ENCODE assay signal across 17 cellular contexts in genomic region chr1:151584278-151584677, GRCh38. TPM values are rescaled to one million over a fixed set of nuclear protein-coding genes. Genes with fewer than 3 reads are reported as not detected.
DNase-seq lines count a peak whose midpoint lies in the region; ATAC-seq and TF ChIP-seq lines count a peak whose summit lies in the region.
"Had no signal": no experiment of that assay in that cellular context is flagged by ENCODE, and none has a peak within 500 bp of the region (broad histone marks: within the 10 kb centered on the region; RNA-seq: fewer than 3 reads in every experiment).

No MANE protein-coding gene starts in this region.

- H3K36me3 ChIP-seq in breast epithelium: no peaks in the 10 kb centered on the region

- intact Hi-C loops in breast epithelium (cut with DNase I; ENCODE audit: low total_unique reads) (loop anchor here (2.0 kb wide), 1 partner anchor 157 kb away; no protein-coding TSS in a partner anchor), left colon (cut with DNase I, micrococcal nuclease) (no loop called here)

- peak; percentile 39 for DNase-seq in HT-29 (ENCODE audit: low spot score)
- DNase-seq in breast epithelium (ENCODE audit: low spot score in 2 of 2): no peak
- DNase-seq in left colon: peak in 1 of 2 donors; percentile 39
- DNase-seq in epidermal melanocyte (ENCODE audit: insufficient read length, low spot score): no peak
- DNase-seq in activated naive CD4-positive, alpha-beta T cell treated with Interleukin-2 at 50 U/mL for 16 hours: no peak
- DNase-seq in chondrocyte (ENCODE audit: low spot score): no peak
- DNase-seq: activated naive CD4-positive, alpha-beta T cell treated with anti-CD3 and anti-CD28 coated beads for 36 hours; CD4-positive, CD25-positive, alpha-beta regulatory T cell; cortex of kidney; NCI-H1930; NCI-H446 treated with DMSO at 0.1 percent for 48 hours; spleen had no signal

- TF ChIP-seq CTCF in breast epithelium (IDR thresholded peaks at IDR 0.05) (no peak), chondrocyte (IDR thresholded peaks at IDR 0.05) (no peak)

- H3K27ac ChIP-seq in breast epithelium (peak overlapping the region; percentile 44 to 65), skin epidermis (peak overlapping the region in 19 of 21 experiments; percentile 11 to 80 (median 63))
- H3K27ac ChIP-seq: spleen had no signal

- no peak overlapping the region for H3K4me3 Mint-ChIP-seq in chondrocyte (ENCODE audit: unreplicated experiment)
- H3K4me3 Mint-ChIP-seq: activated naive CD4-positive, alpha-beta T cell treated with anti-CD3 and anti-CD28 coated beads for 36 hours; CD4-positive, CD25-positive, alpha-beta regulatory T cell; IgD-negative memory B cell; natural killer cell treated with Interleukin-12 subunit alpha and Interleukin-12 subunit beta and Interleukin-15 and Interleukin-18, amount 100 ng/mL, for 72 hours had no signal

- no peaks in the 10 kb centered on the region for H3K27me3 Mint-ChIP-seq in chondrocyte (ENCODE audit: low read depth)
- H3K27me3 Mint-ChIP-seq: CD4-positive, CD25-positive, alpha-beta regulatory T cell; IgD-negative memory B cell; progenitor cell of endocrine pancreas had no signal

- H3K4me3 ChIP-seq in breast epithelium (no peak overlapping the region), skin epidermis (no peak overlapping the region)
- H3K4me3 ChIP-seq: spleen had no signal

- peaks cover 29% of the 10 kb centered on the region for H3K36me3 Mint-ChIP-seq in chondrocyte (ENCODE audit: low read depth)
- H3K36me3 Mint-ChIP-seq: IgD-negative memory B cell; natural killer cell treated with Interleukin-12 subunit alpha and Interleukin-12 subunit beta and Interleukin-15 and Interleukin-18, amount 100 ng/mL, for 72 hours had no signal

- H3K9me3 Mint-ChIP-seq in chondrocyte (ENCODE audit: low read depth): no peaks in the 10 kb centered on the region
- H3K9me3 Mint-ChIP-seq: activated naive CD4-positive, alpha-beta T cell treated with anti-CD3 and anti-CD28 coated beads for 36 hours; CD4-positive, CD25-positive, alpha-beta regulatory T cell; IgD-negative memory B cell; natural killer cell treated with Interleukin-12 subunit alpha and Interleukin-12 subunit beta and Interleukin-15 and Interleukin-18, amount 100 ng/mL, for 72 hours had no signal

- H3K27ac Mint-ChIP-seq in chondrocyte (ENCODE audit: unreplicated experiment): no peak overlapping the region
- H3K27ac Mint-ChIP-seq: activated naive CD4-positive, alpha-beta T cell treated with anti-CD3 and anti-CD28 coated beads for 36 hours; IgD-negative memory B cell; natural killer cell treated with Interleukin-12 subunit alpha and Interleukin-12 subunit beta and Interleukin-15 and Interleukin-18, amount 100 ng/mL, for 72 hours had no signal

- peaks cover 18% of the 10 kb centered on the region for H3K4me1 Mint-ChIP-seq in chondrocyte (ENCODE audit: low read depth)
- H3K4me1 Mint-ChIP-seq: CD4-positive, CD25-positive, alpha-beta regulatory T cell; IgD-negative memory B cell had no signal

- ATAC-seq in left colon (peak; percentile 83), GM21529 (IDR thresholded peaks at IDR 0.05; ENCODE audit: unreplicated experiment) (no peak)
- ATAC-seq: natural killer cell treated with Interleukin-12 subunit alpha and Interleukin-12 subunit beta and Interleukin-15 and Interleukin-18, amount 100 ng/mL, for 72 hours had no signal

- TF ChIP-seq POLR2A in breast epithelium (IDR thresholded peaks at IDR 0.05): no peak

- H3K9me3 ChIP-seq in breast epithelium: no peaks in the 10 kb centered on the region
- H3K9me3 ChIP-seq: spleen had no signal

- H3K27me3 ChIP-seq in breast epithelium: no peaks in the 10 kb centered on the region
- H3K27me3 ChIP-seq: spleen had no signal

- H3K4me1 ChIP-seq in breast epithelium: no peaks in the 10 kb centered on the region
- H3K4me1 ChIP-seq: spleen had no signal

RNA-seq across cellular contexts. Expression of gene SNX27, which starts 27.6 kb away (rescaled TPM):
- total RNA-seq in HT-29 (2014; rRNA removed; shearing (Covaris generic)): 13.3 and 13.9 TPM in 2 replicates
- total RNA-seq in breast epithelium: 10 to 100 TPM; 41.3 to 46.8 (median 43.6) TPM
- total RNA-seq in left colon: 10 to 100 TPM; 28.4 to 30.6 TPM
- 39.0 to 39.5 TPM (median 39.3 TPM) in 3 replicates for total RNA-seq in chondrocyte

RNA-seq across cellular contexts. Expression of gene TUFT1, which starts 44.2 kb away (rescaled TPM):
- total RNA-seq in HT-29 (2014; rRNA removed; shearing (Covaris generic)): 30.5 and 36.9 TPM in 2 replicates
- 10 to 100 TPM in 2 of 3 donors, 1 to 10 TPM in 1; 7.2 to 21.2 (median 13.4) TPM for total RNA-seq in breast epithelium
- total RNA-seq in left colon: 10 to 100 TPM; 19.7 to 30.2 TPM
- 15.2 to 33.0 TPM (median 30.5 TPM) in 3 replicates for total RNA-seq in chondrocyte
